ENCODE assay signal across 39 cellular contexts in the genomic region with DNA sequence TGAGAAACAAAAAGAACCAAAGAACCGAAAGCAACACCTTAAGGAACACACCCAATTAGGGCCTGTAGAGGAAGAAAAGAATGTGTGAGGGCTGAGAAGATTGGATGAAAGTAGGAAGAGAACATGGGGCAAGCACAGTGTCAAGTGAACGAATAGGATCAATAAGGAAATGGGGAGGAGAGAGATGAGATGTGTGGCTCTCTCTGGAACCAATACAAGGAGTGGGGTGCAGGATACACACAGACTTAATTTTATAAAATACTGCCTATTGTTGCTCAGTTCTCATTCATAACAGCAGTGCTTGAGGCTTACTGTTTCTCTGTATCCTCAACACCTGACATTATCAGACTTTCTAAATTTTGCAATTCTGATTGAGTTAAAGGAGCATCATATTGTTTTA.
"Had no signal": no experiment of that assay in that cellular context is flagged by ENCODE, and none has a peak within 500 bp of the region (broad histone marks: within the 10 kb centered on the region; RNA-seq: fewer than 3 reads in every experiment).

No MANE protein-coding gene starts in this region.

- H3K9me3 ChIP-seq: adrenal gland, ascending aorta, body of pancreas, breast epithelium had no signal

- H3K27me3 Mint-ChIP-seq: activated naive CD8-positive, alpha-beta T cell; activated naive CD8-positive, alpha-beta T cell treated with anti-CD3 and anti-CD28 coated beads for 36 hours; activated naive CD8-positive, alpha-beta T cell treated with anti-CD3 and anti-CD28 coated beads, Interleukin-2, amount 50 U/mL, for 24 hours; activated T-helper 17 cell treated with anti-CD3 and anti-CD28 coated beads, Interleukin-2, amount 50 U/mL, for 72 hours had no signal

- DNase-seq: activated effector memory CD4-positive, alpha-beta T cell treated with anti-CD3 and anti-CD28 coated beads, Interleukin-2, amount 50 U/mL, for 16 hours; activated effector memory CD4-positive, alpha-beta T cell treated with Interleukin-2 at 50 U/mL for 16 hours; activated gamma-delta T cell; activated gamma-delta T cell treated with Interleukin-2 at 50 U/mL for 16 hours; activated naive CD4-positive, alpha-beta T cell; activated naive CD4-positive, alpha-beta T cell treated with anti-CD3 and anti-CD28 coated beads for 36 hours; activated naive CD4-positive, alpha-beta T cell treated with anti-CD3 and anti-CD28 coated beads, Interleukin-2, amount 10 ng/mL, durations not matched to agents 7 days and 5 days; activated naive CD4-positive, alpha-beta T cell treated with anti-CD3 and anti-CD28 coated beads, Interleukin-2, amount 50 U/mL, for 16 hours; activated naive CD4-positive, alpha-beta T cell treated with Interleukin-2 at 50 U/mL for 16 hours; activated naive CD8-positive, alpha-beta T cell treated with anti-CD3 and anti-CD28 coated beads for 36 hours; activated naive CD8-positive, alpha-beta T cell treated with anti-CD3 and anti-CD28 coated beads, Interleukin-2, amount 10 ng/mL, durations not matched to agents 7 days and 5 days; activated naive CD8-positive, alpha-beta T cell treated with anti-CD3 and anti-CD28 coated beads, Interleukin-2, amount 50 U/mL, for 24 hours; activated T-cell treated with anti-CD3 and anti-CD28 coated beads, Interleukin-2, amount 50 U/mL, for 24 hours; activated T-cell treated with anti-CD3 and anti-CD28 coated beads, Interleukin-2, amount 50 U/mL, for 4 hours; activated T-cell treated with anti-CD3 and anti-CD28 coated beads, Interleukin-2, amount 50 U/mL, for 48 hours; activated T-cell treated with anti-CD3 and anti-CD28 coated beads, Interleukin-2, amount 50 U/mL, for 72 hours; adrenal gland; amniotic stem cell; amygdala; anterior cingulate cortex; aorta; body of pancreas; brain microvascular endothelial cell; caudate nucleus; central memory CD4-positive, alpha-beta T cell; cerebellar nuclear complex had no signal

- H3K27me3 ChIP-seq: adrenal gland, ascending aorta, body of pancreas, brain microvascular endothelial cell, breast epithelium, cardiac muscle cell had no signal

- H3K4me3 ChIP-seq: adrenal gland, ascending aorta, body of pancreas, breast epithelium, cardiac muscle cell had no signal

- H3K4me3 Mint-ChIP-seq: activated naive CD4-positive, alpha-beta T cell treated with anti-CD3 and anti-CD28 coated beads for 36 hours; activated naive CD4-positive, alpha-beta T cell treated with anti-CD3 and anti-CD28 coated beads, Interleukin-2, amount 10 ng/mL, durations not matched to agents 7 days and 5 days; activated naive CD4-positive, alpha-beta T cell treated with anti-CD3 and anti-CD28 coated beads, Interleukin-2, amount 50 U/mL, for 24 hours; activated naive CD8-positive, alpha-beta T cell; activated naive CD8-positive, alpha-beta T cell treated with anti-CD3 and anti-CD28 coated beads for 36 hours; activated naive CD8-positive, alpha-beta T cell treated with anti-CD3 and anti-CD28 coated beads, Interleukin-2, amount 10 ng/mL, durations not matched to agents 7 days and 5 days; activated naive CD8-positive, alpha-beta T cell treated with anti-CD3 and anti-CD28 coated beads, Interleukin-2, amount 50 U/mL, for 24 hours; activated T-cell treated with anti-CD3 and anti-CD28 coated beads, Interleukin-2, amount 50 U/mL, for 24 hours; activated T-cell treated with anti-CD3 and anti-CD28 coated beads, Interleukin-2, amount 50 U/mL, for 4 hours; activated T-cell treated with anti-CD3 and anti-CD28 coated beads, Interleukin-2, amount 50 U/mL, for 72 hours; activated T-helper 1 cell treated with anti-CD3 and anti-CD28 coated beads, Interleukin-12 subunit alpha, Interleukin-12 subunit beta, Interleukin-2, Interleukin-4 antibody, amounts not matched to agents 30 ng/mL and 10 ng/mL and 1 ng/mL, durations not matched to agents 14 hours and 24 hours and 36 hours; activated T-helper 17 cell treated with anti-CD3 and anti-CD28 coated beads, Interleukin-2, amount 50 U/mL, for 72 hours; brain; central memory CD8-positive, alpha-beta T cell had no signal

- ATAC-seq: activated naive CD4-positive, alpha-beta T cell treated with anti-CD3 and anti-CD28 coated beads, Interleukin-2, amount 50 U/mL, for 72 hours; activated naive CD8-positive, alpha-beta T cell treated with anti-CD3 and anti-CD28 coated beads, Interleukin-2, amount 50 U/mL, for 24 hours; activated T-cell treated with anti-CD3 and anti-CD28 coated beads, Interleukin-2, amount 50 U/mL, for 4 hours; activated T-cell treated with anti-CD3 and anti-CD28 coated beads, Interleukin-2, amount 50 U/mL, for 72 hours; activated T-helper 17 cell treated with anti-CD3 and anti-CD28 coated beads, Interleukin-2, amount 50 U/mL, for 72 hours; body of pancreas had no signal

- H3K9me3 Mint-ChIP-seq: activated naive CD4-positive, alpha-beta T cell treated with anti-CD3 and anti-CD28 coated beads for 36 hours; activated naive CD4-positive, alpha-beta T cell treated with anti-CD3 and anti-CD28 coated beads, Interleukin-2, amount 10 ng/mL, durations not matched to agents 7 days and 5 days; activated naive CD4-positive, alpha-beta T cell treated with anti-CD3 and anti-CD28 coated beads, Interleukin-2, amount 50 U/mL, for 24 hours; activated naive CD4-positive, alpha-beta T cell treated with anti-CD3 and anti-CD28 coated beads, Interleukin-2, amount 50 U/mL, for 72 hours; activated naive CD8-positive, alpha-beta T cell treated with anti-CD3 and anti-CD28 coated beads, Interleukin-2, amount 50 U/mL, for 24 hours; activated T-cell treated with anti-CD3 and anti-CD28 coated beads, Interleukin-2, amount 50 U/mL, for 24 hours; activated T-cell treated with anti-CD3 and anti-CD28 coated beads, Interleukin-2, amount 50 U/mL, for 4 hours; activated T-helper 1 cell treated with anti-CD3 and anti-CD28 coated beads, Interleukin-12 subunit alpha, Interleukin-12 subunit beta, Interleukin-2, Interleukin-4 antibody, amounts not matched to agents 30 ng/mL and 10 ng/mL and 1 ng/mL, durations not matched to agents 14 hours and 24 hours and 36 hours; activated T-helper 17 cell treated with anti-CD3 and anti-CD28 coated beads, Interleukin-2, amount 50 U/mL, for 72 hours; activated T-helper 2 cell treated with anti-CD3 and anti-CD28 coated beads, Interferon-gamma antibody, Interleukin-2, Interleukin-4, amounts not matched to agents 10 μg/mL and 5 μg/mL and 100 μg/mL, durations not matched to agents 14 hours and 24 hours and 36 hours; central memory CD8-positive, alpha-beta T cell had no signal

- H3K27ac Mint-ChIP-seq: activated naive CD4-positive, alpha-beta T cell treated with anti-CD3 and anti-CD28 coated beads for 36 hours; activated naive CD4-positive, alpha-beta T cell treated with anti-CD3 and anti-CD28 coated beads, Interleukin-2, amount 10 ng/mL, durations not matched to agents 7 days and 5 days; activated naive CD4-positive, alpha-beta T cell treated with anti-CD3 and anti-CD28 coated beads, Interleukin-2, amount 50 U/mL, for 24 hours; activated naive CD4-positive, alpha-beta T cell treated with anti-CD3 and anti-CD28 coated beads, Interleukin-2, amount 50 U/mL, for 72 hours; activated naive CD8-positive, alpha-beta T cell; activated naive CD8-positive, alpha-beta T cell treated with anti-CD3 and anti-CD28 coated beads for 36 hours; activated naive CD8-positive, alpha-beta T cell treated with anti-CD3 and anti-CD28 coated beads, Interleukin-2, amount 10 ng/mL, durations not matched to agents 7 days and 5 days; activated naive CD8-positive, alpha-beta T cell treated with anti-CD3 and anti-CD28 coated beads, Interleukin-2, amount 50 U/mL, for 24 hours; activated T-cell treated with anti-CD3 and anti-CD28 coated beads, Interleukin-2, amount 50 U/mL, for 24 hours; activated T-cell treated with anti-CD3 and anti-CD28 coated beads, Interleukin-2, amount 50 U/mL, for 72 hours; activated T-helper 1 cell treated with anti-CD3 and anti-CD28 coated beads, Interleukin-12 subunit alpha, Interleukin-12 subunit beta, Interleukin-2, Interleukin-4 antibody, amounts not matched to agents 30 ng/mL and 10 ng/mL and 1 ng/mL, durations not matched to agents 14 hours and 24 hours and 36 hours; activated T-helper 17 cell treated with anti-CD3 and anti-CD28 coated beads, Interleukin-2, amount 50 U/mL, for 72 hours; activated T-helper 2 cell treated with anti-CD3 and anti-CD28 coated beads, Interferon-gamma antibody, Interleukin-2, Interleukin-4, amounts not matched to agents 10 μg/mL and 5 μg/mL and 100 μg/mL, durations not matched to agents 14 hours and 24 hours and 36 hours; brain had no signal

- H3K4me1 Mint-ChIP-seq: activated naive CD4-positive, alpha-beta T cell treated with anti-CD3 and anti-CD28 coated beads, Interleukin-2, amount 10 ng/mL, durations not matched to agents 7 days and 5 days; activated naive CD4-positive, alpha-beta T cell treated with anti-CD3 and anti-CD28 coated beads, Interleukin-2, amount 50 U/mL, for 24 hours; activated T-helper 17 cell treated with anti-CD3 and anti-CD28 coated beads, Interleukin-2, amount 50 U/mL, for 72 hours; brain; central memory CD8-positive, alpha-beta T cell had no signal

- H3K4me1 ChIP-seq: adrenal gland, ascending aorta, body of pancreas, breast epithelium had no signal

- FAIRE-seq: astrocyte, bronchial epithelial cell had no signal

- H3K36me3 Mint-ChIP-seq: activated naive CD4-positive, alpha-beta T cell treated with anti-CD3 and anti-CD28 coated beads, Interleukin-2, amount 10 ng/mL, durations not matched to agents 7 days and 5 days; activated naive CD4-positive, alpha-beta T cell treated with anti-CD3 and anti-CD28 coated beads, Interleukin-2, amount 50 U/mL, for 24 hours; activated naive CD4-positive, alpha-beta T cell treated with anti-CD3 and anti-CD28 coated beads, Interleukin-2, amount 50 U/mL, for 72 hours; activated naive CD8-positive, alpha-beta T cell; activated naive CD8-positive, alpha-beta T cell treated with anti-CD3 and anti-CD28 coated beads for 36 hours; activated naive CD8-positive, alpha-beta T cell treated with anti-CD3 and anti-CD28 coated beads, Interleukin-2, amount 10 ng/mL, durations not matched to agents 7 days and 5 days; brain had no signal

- H3K27ac ChIP-seq: adrenal gland, ascending aorta, body of pancreas, brain microvascular endothelial cell, breast epithelium, cardiac muscle cell had no signal

- H3K36me3 ChIP-seq: adrenal gland, ascending aorta, brain microvascular endothelial cell, breast epithelium, cardiac muscle cell had no signal
